15 cellular contexts compared by ENCODE assay signal in genomic region chr14:37034410-37035285, GRCh38.
A peak's percentile ranks its signal among the peaks of the same experiment; 100 is the strongest.
DNase-seq lines count a peak whose midpoint lies in the region; ATAC-seq and TF ChIP-seq lines count a peak whose summit lies in the region.
"Had no signal": no experiment of that assay in that cellular context is flagged by ENCODE, and none has a peak within 500 bp of the region (broad histone marks: within the 10 kb centered on the region; RNA-seq: fewer than 3 reads in every experiment).

No MANE protein-coding gene starts in this region.

- peak; percentile 3 for DNase-seq in AG04450 (ENCODE audit: low read depth, low spot score)
- no peak for DNase-seq in foreskin keratinocyte
- no peak for DNase-seq in erythroblast (lab: John Stamatoyannopoulos, UW)
- DNase-seq in activated effector memory CD4-positive, alpha-beta T cell treated with Interleukin-2 at 50 U/mL for 16 hours: no peak
- DNase-seq in islet precursor cell: no peak
- DNase-seq: activated CD8-positive, alpha-beta T cell treated with anti-CD3 and anti-CD28 coated beads for 36 hours; activated naive CD8-positive, alpha-beta T cell treated with anti-CD3 and anti-CD28 coated beads, Interleukin-2, amount 50 U/mL, for 24 hours; CD4-positive, CD25-positive, alpha-beta regulatory T cell; endodermal cell; KBM-7; naive B cell; stimulated activated CD4-positive, alpha-beta T cell treated with anti-CD3 and anti-CD28 coated beads, Interleukin-12 subunit alpha, Interleukin-12 subunit beta, amount 100 ng/mL, for 4 hours had no signal

- H3K27ac ChIP-seq in AG04450 (ENCODE audit: low read depth, low read length): no peak overlapping the region
- peak overlapping the region; percentile 63 for H3K27ac ChIP-seq in OCI-LY3 (ENCODE audit: low read length)
- no peak overlapping the region for H3K27ac ChIP-seq in foreskin keratinocyte

- no peaks in the 10 kb centered on the region for H4K20me1 ChIP-seq in OCI-LY3 (ENCODE audit: insufficient read depth, low read length)

- peak overlapping the region; percentile 8; the same call in 1 of the 2 replicates for H2AFZ ChIP-seq in OCI-LY3 (ENCODE audit: low read depth, low read length)

- H3K4me1 ChIP-seq in OCI-LY3 (ENCODE audit: low read length) (peaks cover 34% of the 10 kb centered on the region), foreskin keratinocyte (peaks cover 8% of the 10 kb centered on the region)

- no peaks in the 10 kb centered on the region for H3K27me3 ChIP-seq in AG04450 (ENCODE audit: control insufficient read depth, insufficient read depth, low read length)
- no peaks in the 10 kb centered on the region for H3K27me3 ChIP-seq in OCI-LY3 (ENCODE audit: low read depth, low read length)
- H3K27me3 ChIP-seq in foreskin keratinocyte: no peaks in the 10 kb centered on the region

- CTCF ChIA-PET in AG04450 (lab: Charles Lee): interaction anchor here (0.5 to 1.3 kb wide), 2 partner anchors 39 to 115 kb away, joined by 4 to 5 read pairs; no protein-coding TSS in a partner anchor

- peak overlapping the region; percentile 62 for H3K4me2 ChIP-seq in OCI-LY3 (ENCODE audit: low read length)

- H3K79me2 ChIP-seq in OCI-LY3 (ENCODE audit: low read length): no peaks in the 10 kb centered on the region

- no peak for TF ChIP-seq CTCF in AG04450 (IDR thresholded peaks at IDR 0.05; ENCODE audit: low read depth, low read length)
- TF ChIP-seq CTCF in OCI-LY3 (IDR thresholded peaks at IDR 0.05; ENCODE audit: low read depth, low read length): no peak
- TF ChIP-seq CTCF in foreskin keratinocyte (conservative IDR thresholded peaks at IDR 0.05): no peak

- H3K4me3 ChIP-seq in AG04450 (ENCODE audit: low read depth, low read length): no peak overlapping the region
- peak overlapping the region; percentile 25 for H3K4me3 ChIP-seq in OCI-LY3 (ENCODE audit: low read length)

- no peaks in the 10 kb centered on the region for H3K9me3 ChIP-seq in AG04450 (ENCODE audit: control insufficient read depth, insufficient read depth, low read length)
- H3K9me3 ChIP-seq in OCI-LY3 (ENCODE audit: insufficient read depth, low read length): no peaks in the 10 kb centered on the region

- H3K9ac ChIP-seq in OCI-LY3 (ENCODE audit: low read length): peak overlapping the region; percentile 35

- no peak for TF ChIP-seq POLR2A in erythroblast (IDR thresholded peaks at IDR 0.05; ENCODE audit: low read length)

- no peaks in the 10 kb centered on the region for H3K36me3 ChIP-seq in OCI-LY3 (replicated peaks; ENCODE audit: low read depth, low read length)

- POLR2A ChIA-PET in AG04450 (lab: Yijun Ruan, JAX): no interaction called here

- peak; percentile 68 for ATAC-seq in GM19395 (IDR thresholded peaks at IDR 0.05; ENCODE audit: unreplicated experiment)
- ATAC-seq in foreskin keratinocyte: peak; percentile 52
- ATAC-seq in HG03135 (IDR thresholded peaks at IDR 0.05; ENCODE audit: unreplicated experiment): no peak
- ATAC-seq: activated CD8-positive, alpha-beta T cell treated with anti-CD3 and anti-CD28 coated beads for 36 hours; activated naive CD8-positive, alpha-beta T cell treated with anti-CD3 and anti-CD28 coated beads, Interleukin-2, amount 50 U/mL, for 24 hours had no signal
